In the genomic region with DNA sequence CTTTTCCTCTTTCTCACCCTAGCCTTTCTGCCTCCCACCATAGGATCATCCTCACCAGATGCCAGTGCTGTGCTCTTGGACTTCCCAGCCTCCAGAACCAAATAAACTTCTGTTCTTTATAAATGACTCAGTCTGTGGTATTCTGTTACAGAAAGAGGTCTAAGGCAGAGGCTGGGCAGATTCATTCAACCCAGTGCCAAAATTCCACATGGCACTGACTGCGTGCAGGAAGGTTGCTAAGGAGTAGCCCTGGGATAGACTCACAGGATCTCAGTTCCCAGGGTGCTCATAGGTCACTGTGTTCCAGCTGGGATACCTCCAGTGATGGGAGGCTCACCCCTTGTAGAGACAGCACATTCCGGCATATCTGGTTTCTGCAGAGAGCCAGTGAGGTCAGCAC, we compare ENCODE assay signal across 26 cellular contexts. TPM values are rescaled to one million over a fixed set of nuclear protein-coding genes. Genes with fewer than 3 reads are reported as not detected.
"Had no signal": no experiment of that assay in that cellular context is flagged by ENCODE, and none has a peak within 500 bp of the region (broad histone marks: within the 10 kb centered on the region; RNA-seq: fewer than 3 reads in every experiment).

No MANE protein-coding gene starts in this region.

- H3K9me3 ChIP-seq: vagina had no signal

- H3K4me2 ChIP-seq: neural progenitor cell had no signal

- DNase-seq: activated CD4-positive, alpha-beta T cell treated with anti-CD3 and anti-CD28 coated beads for 48 hours; activated CD4-positive, CD25-positive, alpha-beta regulatory T cell; activated CD8-positive, alpha-beta memory T cell treated with anti-CD3 and anti-CD28 coated beads, Interleukin-2, amount 10 ng/mL, durations not matched to agents 7 days and 5 days; activated CD8-positive, alpha-beta T cell treated with anti-CD3 and anti-CD28 coated beads for 36 hours; activated effector memory CD4-positive, alpha-beta T cell treated with anti-CD3 and anti-CD28 coated beads, Interleukin-2, amount 50 U/mL, for 16 hours; activated T-cell treated with anti-CD3 and anti-CD28 coated beads for 4 hours; aorta; central memory CD4-positive, alpha-beta T cell; dorsolateral prefrontal cortex; effector memory CD8-positive, alpha-beta T cell; immature natural killer cell; left ventricle myocardium superior; mammary epithelial cell; naive thymus-derived CD8-positive, alpha-beta T cell; posterior cingulate gyrus; stimulated activated CD4-positive, alpha-beta T cell treated with anti-CD3 and anti-CD28 coated beads, Interleukin-2, amount 100 ng/mL, for 48 hours; stimulated activated CD8-positive, alpha-beta memory T cell treated with anti-CD3 and anti-CD28 coated beads, Interleukin-4, amount 100 ng/mL, for 48 hours; stimulated activated naive B cell treated with anti-CD40 and anti-IgM and Interleukin-4, amounts not matched to agents 10 μg/mL and 1 μg/mL and 100 μg/mL, for 72 hours; T1000; transverse colon had no signal

- H3K4me3 ChIP-seq: dorsolateral prefrontal cortex, esophagus muscularis mucosa, neural progenitor cell, transverse colon, vagina had no signal

- H3K36me3 ChIP-seq: esophagus muscularis mucosa, neural progenitor cell, transverse colon, vagina had no signal

- ATAC-seq: activated CD8-positive, alpha-beta memory T cell treated with anti-CD3 and anti-CD28 coated beads, Interleukin-2, amount 10 ng/mL, durations not matched to agents 7 days and 5 days; activated CD8-positive, alpha-beta T cell treated with anti-CD3 and anti-CD28 coated beads for 36 hours; activated naive CD4-positive, alpha-beta T cell treated with anti-CD3 and anti-CD28 coated beads, Interleukin-2, amount 50 U/mL, for 72 hours; effector memory CD8-positive, alpha-beta T cell; left ventricle myocardium superior; naive thymus-derived CD8-positive, alpha-beta T cell; sciatic nerve; stimulated activated naive B cell treated with anti-CD40 and anti-IgM and Interleukin-4, amounts not matched to agents 10 μg/mL and 1 μg/mL and 100 μg/mL, for 72 hours had no signal

- H3K27ac ChIP-seq: dorsolateral prefrontal cortex, esophagus muscularis mucosa, neural progenitor cell, transverse colon, vagina had no signal

- H2AFZ ChIP-seq: neural progenitor cell had no signal

- H3K9ac ChIP-seq: neural progenitor cell had no signal

- H3K4me1 ChIP-seq: neural progenitor cell had no signal

- FAIRE-seq: endothelial cell of umbilical vein had no signal

- H3K27me3 ChIP-seq: dorsolateral prefrontal cortex, esophagus muscularis mucosa, neural progenitor cell, transverse colon, vagina had no signal

RNA-seq across cellular contexts. Expression of a gene that starts 22.0 kb away (rescaled TPM):
- total RNA-seq: endothelial cell of umbilical vein; naive thymus-derived CD8-positive, alpha-beta T cell had no signal
- polyA plus RNA-seq: endothelial cell of umbilical vein; naive thymus-derived CD8-positive, alpha-beta T cell had no signal
